In the genomic region with DNA sequence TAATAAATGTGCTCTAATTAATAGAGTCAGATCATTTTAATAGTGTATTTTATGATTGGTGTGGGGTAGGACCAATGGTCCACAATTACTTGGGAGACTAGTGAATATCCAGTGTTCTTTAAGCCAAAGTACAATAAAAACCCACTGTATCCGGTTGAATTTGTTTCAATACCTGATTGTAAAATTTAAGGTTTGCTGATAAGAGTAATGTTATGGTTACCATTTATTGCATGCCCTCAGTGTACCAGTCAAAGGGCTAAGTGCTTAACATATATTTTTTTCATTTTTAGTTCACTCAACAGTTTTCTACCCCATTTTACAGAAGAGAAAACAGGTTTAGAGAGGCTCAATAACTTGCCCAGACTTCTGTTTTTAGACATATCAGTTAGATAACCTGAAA, we compare ENCODE assay signal across 13 cellular contexts.
DNase-seq lines count a peak whose midpoint lies in the region; ATAC-seq and TF ChIP-seq lines count a peak whose summit lies in the region.
"Had no signal": no experiment of that assay in that cellular context is flagged by ENCODE, and none has a peak within 500 bp of the region (broad histone marks: within the 10 kb centered on the region; RNA-seq: fewer than 3 reads in every experiment).

No MANE protein-coding gene starts in this region.

- POLR2A ChIA-PET in HEK293 (lab: Yijun Ruan, JAX) = no interaction called here

- no peaks in the 10 kb centered on the region for H3K9me3 ChIP-seq in HEK293 (ENCODE audit: control insufficient read depth, insufficient read depth, low read depth, low read length)
- H3K9me3 ChIP-seq: BLaER1 treated with 17β-estradiol and CSF1 and Interleukin-3, amounts not matched to agents 10 nM and 100 nM had no signal

- ATAC-seq in GM18861 (IDR thresholded peaks at IDR 0.05; ENCODE audit: unreplicated experiment) (no peak), HG02973 (IDR thresholded peaks at IDR 0.05; ENCODE audit: unreplicated experiment) (no peak)
- ATAC-seq: CD8-positive, alpha-beta T cell; HCT116 had no signal

- TF ChIP-seq CTCF in HEK293 (tag by site-specific recombination; IDR thresholded peaks at IDR 0.05) = no peak

- peaks cover 0 to 1% of the 10 kb centered on the region in 2 experiments; a peak in 2 of 3 replicates for H3K36me3 ChIP-seq in HEK293 (ENCODE audit: control insufficient read depth in 2 of 2, insufficient read depth in 1 of 2, low read length in 2 of 2)

- H3K27ac ChIP-seq in HEK293 (ENCODE audit: extremely low read depth, low read depth, low read length) (no peak overlapping the region), caudate nucleus (ENCODE audit: low read depth, low read length) (peak overlapping the region; percentile 32), layer of hippocampus (ENCODE audit: low read depth, low read length) (peak overlapping the region; percentile 24), substantia nigra (ENCODE audit: low read depth, low read length, poor library complexity, severe bottlenecking) (peak overlapping the region; percentile 78)
- H3K27ac ChIP-seq: BLaER1 treated with 17β-estradiol and CSF1 and Interleukin-3, amounts not matched to agents 10 nM and 100 nM had no signal

- H3K4me3 ChIP-seq in HEK293 (ENCODE audit: low read depth, low read length) = no peak overlapping the region
- H3K4me3 ChIP-seq: BLaER1 treated with 17β-estradiol and CSF1 and Interleukin-3, amounts not matched to agents 10 nM and 100 nM had no signal

- H3K27me3 ChIP-seq in layer of hippocampus (ENCODE audit: control insufficient read depth, insufficient read depth, low read length) = no peaks in the 10 kb centered on the region
- H3K27me3 ChIP-seq: BLaER1 treated with 17β-estradiol and CSF1 and Interleukin-3, amounts not matched to agents 10 nM and 100 nM had no signal

- CTCF ChIA-PET in HEK293 (lab: Yijun Ruan, JAX) = interaction anchor here (0.6 kb wide), 2 partner anchors 107 to 131 kb away, joined by 3 to 5 read pairs; no protein-coding TSS in a partner anchor

- H3K4me1 ChIP-seq in HEK293 (ENCODE audit: control insufficient read depth, insufficient read depth, low read length) = peaks cover 19% of the 10 kb centered on the region
- H3K4me1 ChIP-seq: BLaER1 treated with 17β-estradiol and CSF1 and Interleukin-3, amounts not matched to agents 10 nM and 100 nM had no signal

- no peak for DNase-seq in caudate nucleus (lab: John Stamatoyannopoulos, UW)
- DNase-seq in substantia nigra (lab: John Stamatoyannopoulos, UW) = no peak
- DNase-seq in NCI-H2196 treated with DMSO at 0.1 percent for 48 hours (lab: John Stamatoyannopoulos, UW; ENCODE audit: unreplicated experiment) = no peak
- DNase-seq in DMS 273 treated with DMSO at 0.1 percent for 48 hours (lab: John Stamatoyannopoulos, UW) = no peak
- DNase-seq: CD8-positive, alpha-beta T cell; GOT3; H7 had no signal

TF ChIP-seq in HEK293, 187 proteins besides CTCF, POLR2A, EP300 and RAD21:
- no peak for TF ChIP-seq ZNF677 (tag by site-specific recombination; IDR thresholded peaks at IDR 0.05)
- TF ChIP-seq, protein P1, sequence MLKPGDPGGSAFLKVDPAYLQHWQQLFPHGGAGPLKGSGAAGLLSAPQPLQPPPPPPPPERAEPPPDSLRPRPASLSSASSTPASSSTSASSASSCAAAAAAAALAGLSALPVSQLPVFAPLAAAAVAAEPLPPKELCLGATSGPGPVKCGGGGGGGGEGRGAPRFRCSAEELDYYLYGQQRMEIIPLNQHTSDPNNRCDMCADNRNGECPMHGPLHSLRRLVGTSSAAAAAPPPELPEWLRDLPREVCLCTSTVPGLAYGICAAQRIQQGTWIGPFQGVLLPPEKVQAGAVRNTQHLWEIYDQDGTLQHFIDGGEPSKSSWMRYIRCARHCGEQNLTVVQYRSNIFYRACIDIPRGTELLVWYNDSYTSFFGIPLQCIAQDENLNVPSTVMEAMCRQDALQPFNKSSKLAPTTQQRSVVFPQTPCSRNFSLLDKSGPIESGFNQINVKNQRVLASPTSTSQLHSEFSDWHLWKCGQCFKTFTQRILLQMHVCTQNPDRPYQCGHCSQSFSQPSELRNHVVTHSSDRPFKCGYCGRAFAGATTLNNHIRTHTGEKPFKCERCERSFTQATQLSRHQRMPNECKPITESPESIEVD (tag by site-specific recombination; IDR thresholded peaks at IDR 0.05) = peak; percentile 53
